Comparison of ENCODE assay signal across 1 cellular context in genomic region chr6:34714663-34715062, GRCh38.
TF ChIP-seq lines count a peak whose summit lies in the region.

No MANE protein-coding gene starts in this region.

TF ChIP-seq in K562, 482 proteins besides CTCF, POLR2A, EP300 and RAD21 (continued from another document):
- TF ChIP-seq PHF20 (IDR thresholded peaks at IDR 0.05; ENCODE audit: partially characterized antibody), result peak; percentile 32
- 0 out of 2 replicates have a peak, but pooled peaks have one; percentile 25 for TF ChIP-seq SMARCC2 (IDR thresholded peaks at IDR 0.05; ENCODE audit: low read depth)
- 0 out of 2 replicates have a peak, but pooled peaks have one; percentile 8 for TF ChIP-seq NFE2 (IDR thresholded peaks at IDR 0.05; ENCODE audit: low read depth)
- peak; percentile 32; the same call in 1 of the 2 replicates for TF ChIP-seq EP400 (IDR thresholded peaks at IDR 0.05)
- 0 out of 2 replicates have a peak, but pooled peaks have one; percentile 38 for TF ChIP-seq CC2D1A (IDR thresholded peaks at IDR 0.05)
- TF ChIP-seq NEUROD1 (IDR thresholded peaks at IDR 0.05; ENCODE audit: borderline replicate concordance, low read depth, low read length, partially characterized antibody), result peak; percentile 45
- TF ChIP-seq ERF (CRISPR knock-in tag; IDR thresholded peaks at IDR 0.05), result no peak
- TF ChIP-seq JUN (IDR thresholded peaks at IDR 0.05; ENCODE audit: borderline replicate concordance, low read depth, low read length), result peak; percentile 54; the same call in 1 of the 2 replicates
- TF ChIP-seq JUN (CRISPR knock-in tag; IDR thresholded peaks at IDR 0.05; ENCODE audit: borderline replicate concordance), result no peak
- peak; percentile 91 for TF ChIP-seq NCOR1 (IDR thresholded peaks at IDR 0.05)
- TF ChIP-seq BRCA1 (IDR thresholded peaks at IDR 0.05), result no peak
- no peak for TF ChIP-seq BRCA1 (CRISPR knock-in tag; IDR thresholded peaks at IDR 0.05)
- TF ChIP-seq FOXA3 (CRISPR knock-in tag; conservative IDR thresholded peaks at IDR 0.05 in 1 of 2, IDR thresholded peaks at IDR 0.05 in 1 of 2), result 0 out of 4 replicates have a peak, but pooled peaks of 1 of the 2 experiments have one; percentile 26
- TF ChIP-seq SOX6 (IDR thresholded peaks at IDR 0.05), result peak; percentile 52
- TF ChIP-seq NFE2L1 (tag; IDR thresholded peaks at IDR 0.05; ENCODE audit: borderline replicate concordance, low read depth), result no peak
- TF ChIP-seq MYNN (IDR thresholded peaks at IDR 0.05), result no peak
- TF ChIP-seq MYNN (CRISPR knock-in tag; IDR thresholded peaks at IDR 0.05), result no peak
- no peak for TF ChIP-seq SAFB2 (IDR thresholded peaks at IDR 0.05; ENCODE audit: borderline replicate concordance, low read depth, low read length, severe bottlenecking)
- no peak for TF ChIP-seq GATAD2B (IDR thresholded peaks at IDR 0.05; ENCODE audit: borderline replicate concordance)
- peak; percentile 44; the same call in 1 of the 2 replicates for TF ChIP-seq KLF16 (IDR thresholded peaks at IDR 0.05)
- TF ChIP-seq CREM (IDR thresholded peaks at IDR 0.05; ENCODE audit: low read depth), result peak; percentile 70
- peak; percentile 9 for TF ChIP-seq DACH1 (IDR thresholded peaks at IDR 0.05; ENCODE audit: partially characterized antibody)
- TF ChIP-seq FOSL1 (tag; conservative IDR thresholded peaks at IDR 0.05), result peak; percentile 82
- peak; percentile 72 for TF ChIP-seq BCOR (IDR thresholded peaks at IDR 0.05)
- TF ChIP-seq CBFA2T2 (conservative IDR thresholded peaks at IDR 0.05), result peak; percentile 70
- peak; percentile 97 for TF ChIP-seq EGR1 (conservative IDR thresholded peaks at IDR 0.05)
- TF ChIP-seq LEF1 (IDR thresholded peaks at IDR 0.05), result peak; percentile 52; the same call in 1 of the 2 replicates
